ENCODE assay signal across 8 cellular contexts in the genomic region with DNA sequence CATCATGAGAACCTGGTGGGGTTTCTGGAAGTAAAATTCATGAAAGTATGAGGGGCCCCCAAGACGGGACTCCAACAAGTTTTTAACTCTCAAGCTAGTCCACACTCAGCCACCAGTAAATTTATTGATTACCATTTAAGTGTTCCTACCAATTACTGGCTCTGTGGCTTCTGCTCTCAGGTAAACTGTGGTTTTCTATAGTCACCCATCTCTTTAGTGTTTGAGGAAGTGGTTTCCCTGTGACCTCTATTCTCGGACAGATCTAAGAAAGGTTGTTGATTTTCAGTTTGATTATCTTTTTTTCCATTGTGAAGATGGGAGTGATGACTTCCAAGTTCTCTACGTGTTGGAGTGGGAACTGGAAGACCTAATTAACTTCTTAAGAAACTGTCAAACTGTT.
DNase-seq lines count a peak whose midpoint lies in the region; ATAC-seq and TF ChIP-seq lines count a peak whose summit lies in the region.
"Not testable (repeated sequence)": the region's sequence is repeated elsewhere in the genome, so short reads cannot be mapped to it uniquely, and the experiment has no call there.

No MANE protein-coding gene starts in this region.

- not testable (repeated sequence) for H3K4me1 ChIP-seq in CD8-positive, alpha-beta T cell (ENCODE audit: insufficient read depth, low read length)

- POLR2A ChIA-PET in CD8-positive, alpha-beta T cell (lab: Charles Lee), result not testable (repeated sequence)

- intact Hi-C loops in CD8-positive, alpha-beta T cell (cut with DNase I, micrococcal nuclease), result not testable (repeated sequence)

- not testable (repeated sequence) for H3K4me1 Mint-ChIP-seq in CD8-positive, alpha-beta T cell (ENCODE audit: low read depth); memory B cell

- not testable (repeated sequence) for H3K27ac Mint-ChIP-seq in CD8-positive, alpha-beta T cell; memory B cell

- not testable (repeated sequence) for H3K4me3 ChIP-seq in CD8-positive, alpha-beta T cell (ENCODE audit: low read depth, low read length)

- H3K4me3 Mint-ChIP-seq in CD8-positive, alpha-beta T cell, result peak overlapping the region; percentile 18
- H3K4me3 Mint-ChIP-seq in memory B cell, result peak overlapping the region; percentile 2

- not testable (repeated sequence) for H3K36me3 ChIP-seq in CD8-positive, alpha-beta T cell (ENCODE audit: insufficient read depth, low read length)

- CTCF ChIA-PET in CD8-positive, alpha-beta T cell (lab: Charles Lee), result not testable (repeated sequence)

- H3K9me3 Mint-ChIP-seq in CD8-positive, alpha-beta T cell; memory B cell: not testable (repeated sequence)

- H3K36me3 Mint-ChIP-seq in CD8-positive, alpha-beta T cell; memory B cell: not testable (repeated sequence)

- not testable (repeated sequence) for H3K9me3 ChIP-seq in CD8-positive, alpha-beta T cell (ENCODE audit: low read length)

- not testable (repeated sequence) for ATAC-seq in CD8-positive, alpha-beta T cell; memory B cell (ENCODE audit: low read depth)
- ATAC-seq in GM19372 (IDR thresholded peaks at IDR 0.05; ENCODE audit: low read depth, unreplicated experiment), result peak; percentile 67
- ATAC-seq in GM19397 (IDR thresholded peaks at IDR 0.05; ENCODE audit: unreplicated experiment), result peak; percentile 57
- ATAC-seq in GM19452 (IDR thresholded peaks at IDR 0.05; ENCODE audit: unreplicated experiment), result peak; percentile 94
- ATAC-seq in GM21381 (IDR thresholded peaks at IDR 0.05; ENCODE audit: unreplicated experiment), result peak; percentile 88
- ATAC-seq in GM21447 (IDR thresholded peaks at IDR 0.05; ENCODE audit: unreplicated experiment), result peak; percentile 72

- DNase-seq in CD8-positive, alpha-beta T cell; memory B cell (ENCODE audit: low spot score in 2 of 2): not testable (repeated sequence)
- peak; percentile 20 for DNase-seq in RPMI8226

- not testable (repeated sequence) for H3K27me3 ChIP-seq in CD8-positive, alpha-beta T cell (ENCODE audit: insufficient read depth, low read length)

- H3K27me3 Mint-ChIP-seq in CD8-positive, alpha-beta T cell (ENCODE audit: low read depth); memory B cell: not testable (repeated sequence)

- not testable (repeated sequence) for H3K27ac ChIP-seq in CD8-positive, alpha-beta T cell (ENCODE audit: low read depth, low read length)

- not testable (repeated sequence) for TF ChIP-seq CTCF in CD8-positive, alpha-beta T cell (IDR thresholded peaks at IDR 0.05)
